Comparison of ENCODE assay signal across 11 cellular contexts in the genomic region with DNA sequence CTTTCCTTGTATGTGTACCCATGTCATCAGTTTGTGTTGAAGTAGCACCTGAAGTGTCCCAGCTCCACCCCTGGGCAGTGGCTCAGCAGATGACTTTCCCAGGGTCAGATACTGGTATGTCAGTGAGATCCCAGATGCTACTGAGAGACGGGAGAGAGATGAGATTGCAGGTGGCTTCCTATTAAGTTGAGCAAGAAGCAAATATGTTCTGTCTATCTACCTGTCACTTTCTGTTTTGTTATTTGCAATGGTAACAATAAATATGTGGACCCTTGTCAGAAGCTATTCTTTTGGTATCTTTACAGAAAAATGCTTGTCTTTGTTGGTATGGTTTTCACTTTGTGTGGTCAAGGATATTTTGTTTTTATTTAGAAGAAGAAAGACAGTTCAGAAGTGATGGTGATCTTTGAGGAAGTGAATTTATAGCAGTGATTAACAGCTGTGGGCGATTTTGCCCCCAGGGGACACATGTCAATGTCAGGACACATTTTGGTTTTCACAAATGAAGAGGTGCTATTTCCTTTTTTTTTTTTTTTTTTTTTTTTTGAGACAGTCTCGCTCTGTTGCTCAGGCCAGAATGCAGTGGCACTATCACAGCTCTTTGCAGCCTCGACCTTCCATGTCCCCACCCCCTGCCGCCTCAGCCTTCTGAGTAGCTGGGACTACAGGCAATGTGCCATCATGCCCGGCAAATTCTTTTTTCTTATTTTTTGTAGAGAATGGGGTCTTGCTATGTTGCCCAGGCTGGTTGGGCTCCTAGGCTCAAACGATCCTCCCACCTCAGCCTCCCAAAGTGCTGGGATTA. TPM values are rescaled to one million over a fixed set of nuclear protein-coding genes. Genes with fewer than 3 reads are reported as not detected.
DNase-seq lines count a peak whose midpoint lies in the region; ATAC-seq and TF ChIP-seq lines count a peak whose summit lies in the region.
"Had no signal": no experiment of that assay in that cellular context is flagged by ENCODE, and none has a peak within 500 bp of the region (broad histone marks: within the 10 kb centered on the region; RNA-seq: fewer than 3 reads in every experiment).

No MANE protein-coding gene starts in this region.

- TF ChIP-seq CTCF in prostate gland (IDR thresholded peaks at IDR 0.05): no peak
- TF ChIP-seq CTCF in WERI-Rb-1 (IDR thresholded peaks at IDR 0.05; ENCODE audit: low read depth, low read length): no peak
- no peak for TF ChIP-seq CTCF in H9 (conservative IDR thresholded peaks at IDR 0.05)

- no peaks in the 10 kb centered on the region for H3K4me1 ChIP-seq in prostate gland (replicated peaks)
- H3K4me1 ChIP-seq in H9 (ENCODE audit: insufficient read depth, low read length): no peaks in the 10 kb centered on the region

- no peak overlapping the region for H3K23ac ChIP-seq in H9 (ENCODE audit: insufficient read length, low read depth, low read length)

- peaks cover 22% of the 10 kb centered on the region for H3K27me3 Mint-ChIP-seq in H9 (ENCODE audit: low read depth)
- H3K27me3 Mint-ChIP-seq: dendritic cell treated with granulocyte-macrophage colony-stimulating factor and Interleukin-4, amounts not matched to agents 40 ng/mL and 50 ng/mL, for 4 days had no signal

- no peak overlapping the region for H2BK12ac ChIP-seq in H9 (ENCODE audit: insufficient read length, low read depth, low read length)

- H2AK5ac ChIP-seq in H9 (ENCODE audit: insufficient read length, low read length): no peak overlapping the region

- H2BK20ac ChIP-seq in H9 (ENCODE audit: low read depth, low read length, poor library complexity, severe bottlenecking): no peak overlapping the region

- no peak overlapping the region for H2AFZ ChIP-seq in H9 (ENCODE audit: low read length)
- H2AFZ ChIP-seq: PC-9 had no signal

- H3K36me3 Mint-ChIP-seq in H9 (ENCODE audit: insufficient read depth in 1 of 3, low read depth in 3 of 3): no peaks in the 10 kb centered on the region; a peak in 3 of 7 replicates

- no peaks in the 10 kb centered on the region for H3K23me2 ChIP-seq in H9 (ENCODE audit: insufficient read length, low read depth, low read length, poor library complexity, severe bottlenecking)

- H3K79me1 ChIP-seq in H9 (ENCODE audit: insufficient read depth, low read depth, low read length, poor library complexity, severe bottlenecking): peaks cover 2% of the 10 kb centered on the region

- H3T11ph ChIP-seq in H9 (ENCODE audit: low read length): no peak overlapping the region

- no peak overlapping the region for H3K18ac ChIP-seq in H9 (ENCODE audit: insufficient read length, low read depth, low read length)

- 84% methylated on average over 7 of the region's 7 CpGs for WGBS in prostate gland
- WGBS in H9 (ENCODE audit: extremely low coverage, insufficient read length, low lambda C conversion rate): no CpG with 5 or more reads among the region's 7 CpGs

- no peak overlapping the region for H3K56ac ChIP-seq in H9 (ENCODE audit: insufficient read length, low read depth, low read length)

- no peak overlapping the region for H3K14ac ChIP-seq in H9 (ENCODE audit: insufficient read depth, low read length)

- H4K91ac ChIP-seq in H9 (ENCODE audit: insufficient read length, low read depth, low read length): no peak overlapping the region

- H3K4me3 ChIP-seq in prostate gland (no peak overlapping the region), WERI-Rb-1 (ENCODE audit: low read depth, low read length) (no peak overlapping the region)
- H3K4me3 ChIP-seq: PC-9 had no signal

- H3K9me3 Mint-ChIP-seq in H9: no peaks in the 10 kb centered on the region; a peak in 2 of 5 replicates

- H3K36me3 ChIP-seq in prostate gland (no peaks in the 10 kb centered on the region), WERI-Rb-1 (peaks cover 18% of the 10 kb centered on the region)

- H2BK5ac ChIP-seq in H9 (ENCODE audit: insufficient read length, low read length): no peak overlapping the region

- H3K4ac ChIP-seq in H9 (ENCODE audit: low read depth, low read length): no peak overlapping the region

- no peak overlapping the region for H3K4me3 Mint-ChIP-seq in H9
- H3K4me3 Mint-ChIP-seq: dendritic cell treated with granulocyte-macrophage colony-stimulating factor and Interleukin-4, amounts not matched to agents 40 ng/mL and 50 ng/mL, for 4 days had no signal

- TF ChIP-seq POLR2A in prostate gland (IDR thresholded peaks at IDR 0.05): no peak

- H3K4me1 Mint-ChIP-seq in H9: peaks cover 13 to 18% of the 10 kb centered on the region in 2 experiments

- H3K9me3 ChIP-seq in prostate gland: no peaks in the 10 kb centered on the region
- no peaks in the 10 kb centered on the region for H3K9me3 ChIP-seq in WERI-Rb-1 (ENCODE audit: severe bottlenecking)
- no peaks in the 10 kb centered on the region for H3K9me3 ChIP-seq in H9 (ENCODE audit: control insufficient read depth, low read depth, low read length)

- no peak overlapping the region for H3K4me2 ChIP-seq in H9 (ENCODE audit: insufficient read depth, insufficient read length, low read length)
- H3K4me2 ChIP-seq: PC-9 had no signal

- ATAC-seq in GM18861 (IDR thresholded peaks at IDR 0.05; ENCODE audit: unreplicated experiment): peak; percentile 84
- ATAC-seq in GM21529 (IDR thresholded peaks at IDR 0.05; ENCODE audit: unreplicated experiment): peak; percentile 87
- peak; percentile 86 for ATAC-seq in HG03280 (IDR thresholded peaks at IDR 0.05; ENCODE audit: unreplicated experiment)

- no peaks in the 10 kb centered on the region for H4K20me1 ChIP-seq in H9 (ENCODE audit: control insufficient read depth, insufficient read depth, insufficient read length)

- H3K79me2 ChIP-seq in H9 (ENCODE audit: insufficient read depth, low read length): no peaks in the 10 kb centered on the region

- H4K5ac ChIP-seq in H9 (ENCODE audit: insufficient read length, low read depth, low read length): no peak overlapping the region

- intact Hi-C loops in prostate gland (cut with DNase I): no loop called here

- no peak overlapping the region for H3K9ac ChIP-seq in H9 (ENCODE audit: extremely low read depth, insufficient read length, low read length)

- H3K27me3 ChIP-seq in prostate gland (replicated peaks; ENCODE audit: insufficient read depth) (no peaks in the 10 kb centered on the region), WERI-Rb-1 (ENCODE audit: insufficient read depth, low read depth, severe bottlenecking) (no peaks in the 10 kb centered on the region), H9 (ENCODE audit: insufficient read depth, low read length) (no peaks in the 10 kb centered on the region)

- DNase-seq in germinal center (ENCODE audit: low spot score) (peak; percentile 48), prostate gland (ENCODE audit: low spot score) (no peak), WERI-Rb-1 (no peak), H9 (no peak)
- DNase-seq in activated CD4-positive, alpha-beta T cell treated with anti-CD3 and anti-CD28 coated beads for 48 hours: no peak
- DNase-seq: GDM1, PC-9 had no signal

- H3K27ac Mint-ChIP-seq in H9: no peak overlapping the region
- H3K27ac Mint-ChIP-seq: dendritic cell treated with granulocyte-macrophage colony-stimulating factor and Interleukin-4, amounts not matched to agents 40 ng/mL and 50 ng/mL, for 4 days had no signal

- no peak overlapping the region for H2BK120ac ChIP-seq in H9 (ENCODE audit: low read depth, low read length, poor library complexity, severe bottlenecking)

- no peak overlapping the region for H3K27ac ChIP-seq in prostate gland
- no peak overlapping the region for H3K27ac ChIP-seq in WERI-Rb-1
- H3K27ac ChIP-seq in H9 (ENCODE audit: insufficient read length, low read depth, low read length): no peak overlapping the region
- H3K27ac ChIP-seq: PC-9 had no signal

- H2BK15ac ChIP-seq in H9 (ENCODE audit: low read depth, low read length): no peak overlapping the region

- no peak overlapping the region for H4K8ac ChIP-seq in H9 (replicated peaks; ENCODE audit: insufficient read length, low read depth, low read length)

RNA-seq across cellular contexts. Expression of a gene that starts 21.4 kb away (rescaled TPM):
- total RNA-seq in prostate gland (10 to 100 TPM; 20.1 to 83.2 TPM), H9 (2021) (25.7 and 31.6 TPM in 2 replicates)
